14 cellular contexts compared by ENCODE assay signal in genomic region chr14:93980464-93981201, GRCh38. TPM values are rescaled to one million over a fixed set of nuclear protein-coding genes. Genes with fewer than 3 reads are reported as not detected.
A peak's percentile ranks its signal among the peaks of the same experiment; 100 is the strongest.
DNase-seq lines count a peak whose midpoint lies in the region; ATAC-seq and TF ChIP-seq lines count a peak whose summit lies in the region.
"Had no signal": no experiment of that assay in that cellular context is flagged by ENCODE, and none has a peak within 500 bp of the region (broad histone marks: within the 10 kb centered on the region; RNA-seq: fewer than 3 reads in every experiment).

No MANE protein-coding gene starts in this region.

- ATAC-seq in GM23338, result no peak
- no peak for ATAC-seq in GM18519 (IDR thresholded peaks at IDR 0.05; ENCODE audit: low FRiP score, unreplicated experiment)

- H3K79me2 ChIP-seq in OCI-LY1 (ENCODE audit: insufficient read depth, low read length) (no peaks in the 10 kb centered on the region), osteoblast (ENCODE audit: insufficient read depth, low read length) (no peaks in the 10 kb centered on the region), GM23338 (replicated peaks; ENCODE audit: insufficient read depth) (no peaks in the 10 kb centered on the region)

- peaks cover 8% of the 10 kb centered on the region for H3K27me3 Mint-ChIP-seq in GM23338 (ENCODE audit: insufficient read depth, low read depth, poor library complexity)

- H3K9me3 Mint-ChIP-seq in GM23338, result no peaks in the 10 kb centered on the region

- intact Hi-C loops in esophagus muscularis mucosa (cut with DNase I), result no loop called here

- WGBS in esophagus muscularis mucosa, result 24% methylated on average over 11 of the region's 11 CpGs

- H3K4me2 ChIP-seq in OCI-LY1 (ENCODE audit: low read length) (no peak overlapping the region), osteoblast (ENCODE audit: insufficient read depth, low read length) (peak overlapping the region; percentile 23), GM23338 (no peak overlapping the region)

- H3K4me3 ChIP-seq in OCI-LY1 (ENCODE audit: low read depth, low read length, poor library complexity, severe bottlenecking), result no peak overlapping the region
- no peak overlapping the region for H3K4me3 ChIP-seq in esophagus muscularis mucosa
- no peak overlapping the region for H3K4me3 ChIP-seq in osteoblast (ENCODE audit: insufficient read depth, low read length)
- no peak overlapping the region for H3K4me3 ChIP-seq in GM23338
- H3K4me3 ChIP-seq in HAP-1, result no peak overlapping the region

- no peaks in the 10 kb centered on the region for H3K27me3 ChIP-seq in OCI-LY1 (ENCODE audit: insufficient read depth, low read length)
- H3K27me3 ChIP-seq in esophagus muscularis mucosa, result no peaks in the 10 kb centered on the region
- no peaks in the 10 kb centered on the region for H3K27me3 ChIP-seq in osteoblast (ENCODE audit: insufficient read depth, low read length)
- H3K27me3 ChIP-seq in GM23338 (ENCODE audit: insufficient read depth), result no peaks in the 10 kb centered on the region
- H3K27me3 ChIP-seq in HAP-1 (ENCODE audit: low read depth), result no peaks in the 10 kb centered on the region

- H4K20me1 ChIP-seq in OCI-LY1 (ENCODE audit: insufficient read depth, low read length), result no peaks in the 10 kb centered on the region
- no peaks in the 10 kb centered on the region for H4K20me1 ChIP-seq in osteoblast (ENCODE audit: insufficient read depth, low read length)
- H4K20me1 ChIP-seq in GM23338 (replicated peaks; ENCODE audit: insufficient read depth), result no peaks in the 10 kb centered on the region

- H3K36me3 ChIP-seq in OCI-LY1 (ENCODE audit: insufficient read depth, low read length) (no peaks in the 10 kb centered on the region), esophagus muscularis mucosa (no peaks in the 10 kb centered on the region), osteoblast (ENCODE audit: insufficient read depth, low read length) (no peaks in the 10 kb centered on the region), GM23338 (ENCODE audit: insufficient read depth) (no peaks in the 10 kb centered on the region), HAP-1 (replicated peaks) (no peaks in the 10 kb centered on the region)

- in situ Hi-C loops in HAP-1 (cut with MboI; ENCODE audit: low sequenced_read_pairs), result no loop called here

- H3K27ac Mint-ChIP-seq in GM23338, result no peak overlapping the region

- no peaks in the 10 kb centered on the region for H3K9me2 ChIP-seq in OCI-LY1 (ENCODE audit: low read depth, low read length)
- no peaks in the 10 kb centered on the region for H3K9me2 ChIP-seq in GM23338 (ENCODE audit: insufficient read depth)

- no peak for TF ChIP-seq EP300 in esophagus muscularis mucosa (IDR thresholded peaks at IDR 0.05)

- H3K9ac ChIP-seq in OCI-LY1 (ENCODE audit: low read length), result no peak overlapping the region

- H2AFZ ChIP-seq in OCI-LY1 (ENCODE audit: low read length), result no peak overlapping the region
- H2AFZ ChIP-seq in osteoblast (ENCODE audit: low read length), result no peak overlapping the region
- H2AFZ ChIP-seq in GM23338, result no peak overlapping the region

- peak overlapping the region; percentile 100 for H3K27ac ChIP-seq in OCI-LY1 (ENCODE audit: low read depth, low read length, poor library complexity, severe bottlenecking)
- H3K27ac ChIP-seq in esophagus muscularis mucosa (replicated peaks in 1 of 4), result peak overlapping the region; percentile 88 to 95 (median 90)
- no peak overlapping the region for H3K27ac ChIP-seq in osteoblast (ENCODE audit: low read depth, low read length)
- H3K27ac ChIP-seq in GM23338 (ENCODE audit: low read depth), result no peak overlapping the region

- H3K4me3 Mint-ChIP-seq in GM23338, result no peak overlapping the region

- peak; percentile 40 for DNase-seq in Ammon's horn (ENCODE audit: low spot score)
- no peak for DNase-seq in esophagus muscularis mucosa (ENCODE audit: extremely low spot score)
- peak; percentile 98 for DNase-seq in osteoblast (ENCODE audit: insufficient read length, low spot score, missing footprints)
- no peak for DNase-seq in activated effector memory CD4-positive, alpha-beta T cell treated with anti-CD3 and anti-CD28 coated beads, Interleukin-2, amount 50 U/mL, for 16 hours
- no peak for DNase-seq in GM23338 (ENCODE audit: low spot score)
- no peak for DNase-seq in HAP-1 (ENCODE audit: low spot score in 2 of 2)
- DNase-seq: NCI-H1105, T-helper 9 cell had no signal

- H3F3A ChIP-seq in OCI-LY1 (ENCODE audit: insufficient read depth, low read length) (peaks cover 18% of the 10 kb centered on the region; the same call in 1 of the 2 replicates), GM23338 (replicated peaks; ENCODE audit: low read depth) (no peaks in the 10 kb centered on the region)

- H3K9me3 ChIP-seq in OCI-LY1 (ENCODE audit: low read length) (no peaks in the 10 kb centered on the region; the same call in 1 of the 2 replicates), esophagus muscularis mucosa (no peaks in the 10 kb centered on the region), osteoblast (ENCODE audit: low read depth, low read length) (no peaks in the 10 kb centered on the region), HAP-1 (no peaks in the 10 kb centered on the region)

- H3K4me1 ChIP-seq in OCI-LY1 (ENCODE audit: insufficient read depth, low read length, severe bottlenecking) (peaks cover 71% of the 10 kb centered on the region), esophagus muscularis mucosa (peaks cover 61 to 83% (median 72%) of the 10 kb centered on the region in 4 donors), osteoblast (ENCODE audit: insufficient read depth, low read length) (peaks cover 30% of the 10 kb centered on the region), GM23338 (ENCODE audit: insufficient read depth) (no peaks in the 10 kb centered on the region; the same call in 1 of the 2 replicates), HAP-1 (peaks cover 11% of the 10 kb centered on the region)

- no peaks in the 10 kb centered on the region for H3K36me3 Mint-ChIP-seq in GM23338 (ENCODE audit: low read depth)

- H3K4me1 Mint-ChIP-seq in GM23338, result peaks cover 19% of the 10 kb centered on the region

- TF ChIP-seq CTCF in OCI-LY1 (IDR thresholded peaks at IDR 0.05; ENCODE audit: low read length), result no peak
- no peak for TF ChIP-seq CTCF in esophagus muscularis mucosa (IDR thresholded peaks at IDR 0.05)
- no peak for TF ChIP-seq CTCF in osteoblast (IDR thresholded peaks at IDR 0.05; ENCODE audit: extremely low read depth, low read depth, low read length)
- TF ChIP-seq CTCF in GM23338 (conservative IDR thresholded peaks at IDR 0.05; ENCODE audit: low read depth in 2 of 2), result no peak

- TF ChIP-seq POLR2A in esophagus muscularis mucosa (IDR thresholded peaks at IDR 0.05; ENCODE audit: low read depth), result no peak

TF ChIP-seq in GM23338, 12 proteins besides CTCF, POLR2A, EP300 and RAD21 (continues in another document):
- TF ChIP-seq REST (IDR thresholded peaks at IDR 0.05; ENCODE audit: unreplicated experiment), result no peak

RNA-seq across cellular contexts. Expression of gene ASB2, which starts 4.3 kb away (rescaled TPM):
- total RNA-seq in esophagus muscularis mucosa, result 100 to 1,000 TPM in 3 of 4 donors, 10 to 100 TPM in 1; 53.5 to 164 (median 105) TPM
- total RNA-seq in osteoblast, result 0.88 and 1.1 TPM in 2 replicates
- total RNA-seq in GM23338 (2014; rRNA removed; shearing (Covaris generic)), result 1.2 and 2.3 TPM in 2 replicates
- polyA plus RNA-seq in GM23338 (2016; fragmentation: Nextera tagmentation; extraction: Ambion mirVana), result 1.5 and 1.7 TPM in 2 replicates
- total RNA-seq: endothelial cell of umbilical vein had no signal
- polyA plus RNA-seq: endothelial cell of umbilical vein had no signal

RNA-seq across cellular contexts. Expression of gene CCDC197, which starts 16.5 kb away (rescaled TPM):
- total RNA-seq in esophagus muscularis mucosa, result not detected
- total RNA-seq in osteoblast, result not detected in 2 replicates
- not detected in 2 replicates for total RNA-seq in GM23338 (2014; rRNA removed; shearing (Covaris generic))
- polyA plus RNA-seq in GM23338 (2016; fragmentation: Nextera tagmentation; extraction: Ambion mirVana), result not detected in 2 replicates
- total RNA-seq: endothelial cell of umbilical vein, kidney epithelial cell, osteocyte, urinary bladder had no signal
- polyA plus RNA-seq: endothelial cell of umbilical vein, urinary bladder had no signal

RNA-seq across cellular contexts. Expression of gene OTUB2, which starts 45.5 kb away (rescaled TPM):
- under 1 TPM in 3 of 4 donors, not detected in 1; 0.42 to 0.63 (median 0.52) TPM for total RNA-seq in esophagus muscularis mucosa
- 1.2 and 1.4 TPM in 2 replicates for total RNA-seq in osteoblast
- 4.1 and 4.4 TPM in 2 replicates for total RNA-seq in GM23338 (2014; rRNA removed; shearing (Covaris generic))
- 1.9 and 2.1 TPM in 2 replicates for polyA plus RNA-seq in GM23338 (2016; fragmentation: Nextera tagmentation; extraction: Ambion mirVana)

RNA-seq across cellular contexts. Expression of gene FAM181A, which starts 53.5 kb away (rescaled TPM):
- total RNA-seq in esophagus muscularis mucosa, result not detected
- total RNA-seq in osteoblast, result not detected in 2 replicates
- not detected in 2 replicates for total RNA-seq in GM23338 (2014; rRNA removed; shearing (Covaris generic))
- not detected in 2 replicates for polyA plus RNA-seq in GM23338 (2016; fragmentation: Nextera tagmentation; extraction: Ambion mirVana)
- total RNA-seq: endothelial cell of umbilical vein, kidney epithelial cell, osteocyte, urinary bladder had no signal
- polyA plus RNA-seq: endothelial cell of umbilical vein, urinary bladder had no signal

Comparison
In these comparisons a context has a peak if more than half of its experiments do, and no peak if none do; other contexts are left out.
1. DNase-seq: peak in Ammon's horn (single experiment) and osteoblast (single experiment); none in esophagus muscularis mucosa (single experiment), activated effector memory CD4-positive, alpha-beta T cell treated with anti-CD3 and anti-CD28 coated beads, Interleukin-2, amount 50 U/mL, for 16 hours (single experiment), GM23338 (single experiment) and HAP-1 (0 of 2).
2. H3K27ac ChIP-seq: peak in OCI-LY1 (single experiment) and esophagus muscularis mucosa (4 of 4); none in osteoblast (single experiment) and GM23338 (single experiment).
3. RNA of gene ASB2, which starts 4.3 kb away (total RNA-seq): 53.5 to 164 TPM in esophagus muscularis mucosa; 1.2 to 2.3 TPM in GM23338 and 0.88 to 1.1 TPM in osteoblast; every median in the first group is over 10 times any median in the second.